Comparison of ENCODE assay signal across 16 cellular contexts in the genomic region with DNA sequence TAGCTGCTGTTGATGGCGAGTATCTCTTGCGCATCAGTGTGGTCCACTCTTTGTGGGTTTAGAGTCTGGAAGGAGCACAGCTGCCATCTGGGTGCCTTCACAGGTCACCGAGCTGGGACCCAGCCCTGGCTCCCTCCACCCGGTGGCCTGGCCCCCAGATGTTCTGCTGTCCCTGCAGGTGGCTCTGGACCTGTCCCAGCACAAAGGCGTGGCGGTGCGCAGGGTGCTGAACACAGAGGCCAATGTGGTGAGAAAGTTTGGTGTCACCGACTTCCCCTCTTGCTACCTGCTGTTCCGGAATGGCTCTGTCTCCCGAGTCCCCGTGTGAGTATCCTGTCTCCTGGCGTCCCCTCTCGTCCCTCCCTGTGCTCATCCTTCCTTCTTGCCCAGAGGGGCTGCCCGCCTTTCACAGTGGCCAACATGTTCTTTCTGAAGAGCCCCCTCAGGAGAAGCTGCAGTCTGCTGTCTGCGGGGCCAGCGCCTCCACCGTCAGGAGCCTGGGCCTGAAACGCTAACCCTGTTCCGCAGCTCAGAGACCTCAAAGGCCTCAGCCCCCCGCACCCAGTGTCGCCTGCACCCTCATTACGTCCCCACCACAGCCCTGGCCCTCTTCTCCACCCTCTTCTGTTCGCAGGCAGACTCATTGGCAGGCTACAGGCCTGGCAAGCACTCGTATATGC. TPM values are rescaled to one million over a fixed set of nuclear protein-coding genes. Genes with fewer than 3 reads are reported as not detected.
"Had no signal": no experiment of that assay in that cellular context is flagged by ENCODE, and none has a peak within 500 bp of the region (broad histone marks: within the 10 kb centered on the region; RNA-seq: fewer than 3 reads in every experiment).

No MANE protein-coding gene starts in this region.

- H3K4me1 Mint-ChIP-seq: activated CD4-positive, alpha-beta T cell treated with anti-CD3 and anti-CD28 coated beads, Interleukin-2, amount 10 ng/mL, durations not matched to agents 7 days and 5 days; central memory CD8-positive, alpha-beta T cell; immature natural killer cell; mesothelial cell of epicardium had no signal

- H3K27ac Mint-ChIP-seq: activated CD4-positive, alpha-beta T cell treated with anti-CD3 and anti-CD28 coated beads, Interleukin-2, amount 10 ng/mL, durations not matched to agents 7 days and 5 days; activated naive CD4-positive, alpha-beta T cell treated with anti-CD3 and anti-CD28 coated beads for 36 hours; immature natural killer cell; mesothelial cell of epicardium; nephron progenitor cell had no signal

- H3K27me3 Mint-ChIP-seq: activated CD4-positive, alpha-beta T cell treated with anti-CD3 and anti-CD28 coated beads, Interleukin-2, amount 10 ng/mL, durations not matched to agents 7 days and 5 days; central memory CD8-positive, alpha-beta T cell had no signal

- H3K4me3 ChIP-seq: body of pancreas, ovary, transverse colon had no signal

- H3K27me3 ChIP-seq: body of pancreas, foreskin keratinocyte, ovary, transverse colon had no signal

- H3K9me3 ChIP-seq: body of pancreas, ovary, transverse colon had no signal

- H3K36me3 ChIP-seq: ovary had no signal

- DNase-seq: activated CD4-positive, alpha-beta T cell treated with anti-CD3 and anti-CD28 coated beads, Interleukin-2, amount 10 ng/mL, durations not matched to agents 7 days and 5 days; activated naive CD4-positive, alpha-beta T cell treated with anti-CD3 and anti-CD28 coated beads for 36 hours; amniotic stem cell; effector CD8-positive, alpha-beta T cell; foreskin keratinocyte; immature natural killer cell; nephron progenitor cell; stimulated activated CD4-positive, alpha-beta T cell treated with anti-CD3 and anti-CD28 coated beads, Interleukin-15, amount 100 ng/mL, for 24 hours; stimulated activated CD4-positive, alpha-beta T cell treated with anti-CD3 and anti-CD28 coated beads, Interleukin-4, amount 100 ng/mL, for 1 hour; stimulated activated naive CD4-positive, alpha-beta T cell treated with Interleukin-2 at 50 U/mL for 16 hours; transverse colon had no signal

- H3K4me3 Mint-ChIP-seq: activated CD4-positive, alpha-beta T cell treated with anti-CD3 and anti-CD28 coated beads, Interleukin-2, amount 10 ng/mL, durations not matched to agents 7 days and 5 days; activated naive CD4-positive, alpha-beta T cell treated with anti-CD3 and anti-CD28 coated beads for 36 hours; central memory CD8-positive, alpha-beta T cell; immature natural killer cell; mesothelial cell of epicardium; nephron progenitor cell had no signal

- H3K27ac ChIP-seq: body of pancreas, foreskin keratinocyte, ovary, transverse colon had no signal

- H3K9me3 Mint-ChIP-seq: activated CD4-positive, alpha-beta T cell treated with anti-CD3 and anti-CD28 coated beads, Interleukin-2, amount 10 ng/mL, durations not matched to agents 7 days and 5 days; activated naive CD4-positive, alpha-beta T cell treated with anti-CD3 and anti-CD28 coated beads for 36 hours; central memory CD8-positive, alpha-beta T cell; mesothelial cell of epicardium; nephron progenitor cell had no signal

- H3K4me1 ChIP-seq: body of pancreas, foreskin keratinocyte had no signal

- ATAC-seq: body of pancreas, foreskin keratinocyte had no signal

RNA-seq across cellular contexts. Expression of gene LHX4, which starts 47.9 kb away (rescaled TPM):
- total RNA-seq: activated CD4-positive, alpha-beta T cell treated with anti-CD3 and anti-CD28 coated beads, Interleukin-2, amount 10 ng/mL, durations not matched to agents 7 days and 5 days; activated naive CD4-positive, alpha-beta T cell treated with anti-CD3 and anti-CD28 coated beads for 36 hours; body of pancreas; foreskin keratinocyte; ovary; T-helper 2 cell treated with Interferon-gamma antibody and Interleukin-4, amounts not matched to agents 100 ng/mL and 5 ng/mL, for 36 hours had no signal
- polyA plus RNA-seq: foreskin keratinocyte had no signal
